ENCODE assay signal across 19 cellular contexts in genomic region chr1:226029568-226030225, GRCh38. TPM values are rescaled to one million over a fixed set of nuclear protein-coding genes. Genes with fewer than 3 reads are reported as not detected.
DNase-seq lines count a peak whose midpoint lies in the region; ATAC-seq, FAIRE-seq and TF ChIP-seq lines count a peak whose summit lies in the region.
"Had no signal": no experiment of that assay in that cellular context is flagged by ENCODE, and none has a peak within 500 bp of the region (broad histone marks: within the 10 kb centered on the region; RNA-seq: fewer than 3 reads in every experiment).

No MANE protein-coding gene starts in this region.

- no peak for TF ChIP-seq CTCF in Caco-2 (IDR thresholded peaks at IDR 0.05; ENCODE audit: insufficient read depth in 1 of 2, low read depth in 1 of 2, low read length in 1 of 2, severe bottlenecking in 1 of 2, unreplicated experiment in 1 of 2)
- no peak for TF ChIP-seq CTCF in GM12878 (IDR thresholded peaks at IDR 0.05 in 2 of 3, conservative IDR thresholded peaks at IDR 0.05 in 1 of 3; ENCODE audit: control insufficient read depth in 2 of 3, extremely low read depth in 1 of 3, insufficient read depth in 1 of 3, low read depth in 3 of 3, low read length in 3 of 3)
- no peak for TF ChIP-seq CTCF in endothelial cell (IDR thresholded peaks at IDR 0.05; ENCODE audit: unreplicated experiment)

- FAIRE-seq in GM12878 (lab: Jason Lieb, UNC) (peak; percentile 31), urothelium cell line (lab: Jason Lieb, UNC) (no peak)
- FAIRE-seq: H54, keratinocyte had no signal

- H3K4me1 Mint-ChIP-seq in Caco-2 (ENCODE audit: low read depth, unreplicated experiment) (no peaks in the 10 kb centered on the region), naive B cell (peaks cover 31 to 50% (median 41%) of the 10 kb centered on the region in 3 donors), endothelial cell (ENCODE audit: unreplicated experiment) (peaks cover 4% of the 10 kb centered on the region)

- TF ChIP-seq POLR2A in GM12878 (IDR thresholded peaks at IDR 0.05; ENCODE audit: low read depth, low read length): no peak

- H3K4me2 ChIP-seq in GM12878 (ENCODE audit: control insufficient read depth, insufficient read depth): peak overlapping the region; percentile 69

- peaks cover 17% of the 10 kb centered on the region for H3K4me1 ChIP-seq in Caco-2
- H3K4me1 ChIP-seq in GM12878 (ENCODE audit: control insufficient read depth, insufficient read depth, low read length): peaks cover 26% of the 10 kb centered on the region

- peak overlapping the region; percentile 66 for H3K27ac Mint-ChIP-seq in Caco-2 (ENCODE audit: unreplicated experiment)
- H3K27ac Mint-ChIP-seq in naive B cell: peak overlapping the region; percentile 85 to 99 (median 98)
- no peak overlapping the region for H3K27ac Mint-ChIP-seq in endothelial cell (ENCODE audit: unreplicated experiment)
- H3K27ac Mint-ChIP-seq: activated CD4-positive, alpha-beta T cell treated with anti-CD3 and anti-CD28 coated beads, Interleukin-2, amount 10 ng/mL, durations not matched to agents 24 days and 14 days had no signal

- H3K27me3 ChIP-seq in Caco-2 (replicated peaks; ENCODE audit: control insufficient read depth, insufficient read depth, low read length): no peaks in the 10 kb centered on the region
- no peaks in the 10 kb centered on the region for H3K27me3 ChIP-seq in GM12878 (replicated peaks in 1 of 2; ENCODE audit: control insufficient read depth in 2 of 2, insufficient read depth in 2 of 2, low read length in 1 of 2)
- H3K27me3 ChIP-seq: dorsolateral prefrontal cortex, heart left ventricle had no signal

- H3K36me3 ChIP-seq in Caco-2 (ENCODE audit: control insufficient read depth, insufficient read depth, low read length) (no peaks in the 10 kb centered on the region), GM12878 (ENCODE audit: control insufficient read depth in 2 of 2, insufficient read depth in 2 of 2, low read length in 1 of 2) (no peaks in the 10 kb centered on the region)
- H3K36me3 ChIP-seq: heart left ventricle had no signal

- H3K79me2 ChIP-seq in GM12878 (ENCODE audit: control insufficient read depth, insufficient read depth, low read length): no peaks in the 10 kb centered on the region

- H3K9ac ChIP-seq in GM12878 (ENCODE audit: control insufficient read depth, insufficient read depth, low read length): no peak overlapping the region

- H4K20me1 ChIP-seq in GM12878 (ENCODE audit: control insufficient read depth, insufficient read depth): no peaks in the 10 kb centered on the region

- no peak for TF ChIP-seq EP300 in GM12878 (IDR thresholded peaks at IDR 0.05; ENCODE audit: borderline replicate concordance in 1 of 2, control insufficient read depth in 1 of 2, low read depth in 2 of 2, low read length in 2 of 2)

- SMC1A ChIA-PET in GM12878 (lab: Charles Lee; ENCODE audit: uncharacterized antibody, unreplicated experiment): interaction anchor here (0.6 to 4.3 kb wide), 10 partner anchors 10 to 394 kb away, joined by 3 to 39 read pairs (median 5); partner anchors contain the start of gene SDE2

- WGBS in GM12878 (ENCODE audit: insufficient coverage, insufficient replicate concordance, low lambda C conversion rate, missing lambda C conversion rate): 37% methylated on average over 7 of the region's 7 CpGs

- ATAC-seq in GM21825 (IDR thresholded peaks at IDR 0.05; ENCODE audit: unreplicated experiment) (peak; percentile 22), GM12878 (peak; percentile 49), naive B cell (ENCODE audit: low read depth in 2 of 2) (no peak)

- H3K36me3 Mint-ChIP-seq in Caco-2 (ENCODE audit: insufficient read depth, unreplicated experiment) (no peaks in the 10 kb centered on the region), naive B cell (no peaks in the 10 kb centered on the region), endothelial cell (ENCODE audit: low read depth, unreplicated experiment) (no peaks in the 10 kb centered on the region)

- H3K27me3 Mint-ChIP-seq in Caco-2 (ENCODE audit: insufficient read depth, unreplicated experiment) (no peaks in the 10 kb centered on the region), naive B cell (no peaks in the 10 kb centered on the region), endothelial cell (ENCODE audit: unreplicated experiment) (peaks cover 3% of the 10 kb centered on the region)
- H3K27me3 Mint-ChIP-seq: activated CD4-positive, alpha-beta T cell treated with anti-CD3 and anti-CD28 coated beads, Interleukin-2, amount 10 ng/mL, durations not matched to agents 24 days and 14 days had no signal

- DNase-seq in Caco-2 (no peak), GM12878 (ENCODE audit: low read depth, low spot score) (no peak), naive B cell (no peak), urothelium cell line (ENCODE audit: low spot score) (no peak), mesenteric fat pad (ENCODE audit: low spot score) (no peak), endothelial cell (ENCODE audit: low spot score) (no peak)
- DNase-seq in activated naive CD4-positive, alpha-beta T cell treated with Interleukin-2 at 50 U/mL for 16 hours: no peak
- DNase-seq: activated CD4-positive, alpha-beta T cell treated with anti-CD3 and anti-CD28 coated beads, Interleukin-2, amount 10 ng/mL, durations not matched to agents 24 days and 14 days; activated naive CD4-positive, alpha-beta T cell treated with anti-CD3 and anti-CD28 coated beads, Interleukin-2, amount 50 U/mL, for 16 hours; activated T-cell treated with anti-CD3 and anti-CD28 coated beads for 4 hours; heart left ventricle; midbrain; NCI-H1930; NCI-H69; occipital lobe had no signal

- H3K9me3 ChIP-seq in Caco-2: no peaks in the 10 kb centered on the region
- H3K9me3 ChIP-seq in GM12878 (replicated peaks; ENCODE audit: control insufficient read depth, insufficient read depth, low read length): no peaks in the 10 kb centered on the region
- H3K9me3 ChIP-seq: heart left ventricle had no signal

- CTCF ChIA-PET in Caco-2 (lab: Charles Lee): interaction anchor here (0.7 kb wide), 2 partner anchors 53 to 579 kb away, joined by 3 read pairs; no protein-coding TSS in a partner anchor
- CTCF ChIA-PET in GM12878 (lab: Yijun Ruan, JAX): interaction anchor here (0.9 to 3.8 kb wide), 9 partner anchors 12 to 264 kb away, joined by 3 to 15 read pairs (median 6); partner anchors contain the start of gene SDE2

- POLR2A ChIA-PET in Caco-2 (lab: Charles Lee) (interaction anchor here (1.4 kb wide), 1 partner anchor 33 kb away, joined by 12 read pairs; the partner anchor contains the start of gene H3-3A), GM12878 (lab: Charles Lee) (interaction anchor here (0.5 to 3.6 kb wide), 14 partner anchors 19 to 252 kb away, joined by 3 to 32 read pairs (median 6); partner anchors contain the start of genes H3-3A, SDE2 and SRP9)

- in situ Hi-C loops in GM12878 (cut with MboI): no loop called here

- H3K27ac ChIP-seq in GM12878 (ENCODE audit: control insufficient read depth, insufficient read depth): peak overlapping the region; percentile 36

- intact Hi-C loops in Caco-2 (cut with micrococcal nuclease; ENCODE audit: unreplicated experiment) (no loop called here), GM12878 (cut with micrococcal nuclease; ENCODE audit: unreplicated experiment) (loop anchor here (1.0 kb wide), 1 partner anchor 29 kb away; no protein-coding TSS in a partner anchor)

- no peak for TF ChIP-seq RAD21 in GM12878 (IDR thresholded peaks at IDR 0.05; ENCODE audit: insufficient read depth, low read depth, low read length)

- BruUV-seq in Caco-2 (replicated peaks; lab: Mats Ljungman, UMichigan) (no TSS peak), GM12878 (replicated peaks; lab: Mats Ljungman, UMichigan) (no TSS peak)

- no peak overlapping the region for H3K4me3 ChIP-seq in Caco-2 (ENCODE audit: low read depth, low read length)
- no peak overlapping the region for H3K4me3 ChIP-seq in GM12878
- H3K4me3 ChIP-seq: dorsolateral prefrontal cortex, heart left ventricle had no signal

- H3K9me3 Mint-ChIP-seq in Caco-2 (ENCODE audit: unreplicated experiment) (no peaks in the 10 kb centered on the region), naive B cell (no peaks in the 10 kb centered on the region), endothelial cell (ENCODE audit: unreplicated experiment) (no peaks in the 10 kb centered on the region)
- H3K9me3 Mint-ChIP-seq: activated CD4-positive, alpha-beta T cell treated with anti-CD3 and anti-CD28 coated beads, Interleukin-2, amount 10 ng/mL, durations not matched to agents 24 days and 14 days had no signal

- peak overlapping the region; percentile 22 for H2AFZ ChIP-seq in GM12878 (ENCODE audit: control insufficient read depth, low read depth, low read length)

- RAD21 ChIA-PET in GM12878 (lab: Charles Lee; ENCODE audit: unreplicated experiment): interaction anchor here (0.7 to 2.7 kb wide), 10 partner anchors 27 to 56 kb away, joined by 3 to 27 read pairs (median 6); partner anchors contain the start of genes H3-3A and SDE2

- H3K4me3 Mint-ChIP-seq in Caco-2 (ENCODE audit: unreplicated experiment) (no peak overlapping the region), naive B cell (peak overlapping the region in 6 of 8 donors; percentile 35 to 83 (median 66)), endothelial cell (ENCODE audit: unreplicated experiment) (no peak overlapping the region)
- H3K4me3 Mint-ChIP-seq: activated CD4-positive, alpha-beta T cell treated with anti-CD3 and anti-CD28 coated beads, Interleukin-2, amount 10 ng/mL, durations not matched to agents 24 days and 14 days had no signal

RNA-seq across cellular contexts. Expression of gene SDE2, which starts 30.6 kb away (rescaled TPM):
- total RNA-seq in Caco-2 (2022) (16.6 and 18.6 TPM in 2 replicates), GM12878 (2014; rRNA removed) (14.3 and 17.2 TPM in 2 replicates), GM12878 (2014; rRNA removed; fragmentation: Illumina TruSeq; extraction: Trizol) (15.4 and 16.0 TPM in 2 replicates), GM12878 (2021) (12.7 and 13.0 TPM in 2 replicates), mesenteric fat pad (20.1 TPM), endothelial cell (ENCODE audit: unreplicated experiment) (17.8 TPM)
- 18.8 and 19.4 TPM in 2 replicates for total RNA-seq in GM12878 (2013; cell fraction: nucleolus; rRNA removed)
- 6.0 TPM for polyA plus RNA-seq in GM12878 (2011; ENCODE audit: low read depth)
- polyA plus RNA-seq in GM12878 (2011; rRNA removed) (19.4 and 26.6 TPM in 2 replicates), GM12878 (2014; fragmentation: Illumina TruSeq; extraction: Trizol) (12.2 and 16.2 TPM in 2 replicates), GM12878 (2014; fragmentation: Nextera tagmentation; extraction: Ambion mirVana) (1 to 10 TPM; 2.7 to 4.3 TPM), GM12878 (2014; rRNA removed) (9.6 and 11.5 TPM in 2 replicates), GM12878 (2016; fragmentation: Nextera tagmentation; extraction: Ambion mirVana) (10 to 100 TPM; 11.7 to 14.1 TPM), naive B cell (ENCODE audit: low read depth in 6 of 6) (10 to 100 TPM in 5 of 6 donors, 1 to 10 TPM in 1; 8.7 to 18.9 (median 11.4) TPM)
- 8.3 and 10.8 TPM in 2 replicates for polyA plus RNA-seq in GM12878 (2011; cell fraction: cytosol; rRNA removed)
- 4.3 and 7.1 TPM in 2 replicates for polyA plus RNA-seq in GM12878 (2011; cell fraction: nucleus; rRNA removed)
- polyA plus RNA-seq in GM12878 (2012): 8.1 and 8.3 TPM in 2 replicates
- 10.3 and 11.3 TPM in 2 replicates for polyA minus RNA-seq in GM12878 (2011; rRNA and poly(A)+ RNA removed)
- 7.1 and 7.6 TPM in 2 replicates for polyA minus RNA-seq in GM12878 (2011; cell fraction: cytosol; rRNA and poly(A)+ RNA removed)
- 3.9 and 7.9 TPM in 2 replicates for polyA minus RNA-seq in GM12878 (2011; cell fraction: nucleus; rRNA and poly(A)+ RNA removed)

RNA-seq across cellular contexts. Expression of gene H3-3A, which starts 32.8 kb away (rescaled TPM):
- total RNA-seq in Caco-2 (2022): 512 and 554 TPM in 2 replicates
- 42.3 and 42.8 TPM in 2 replicates for total RNA-seq in GM12878 (2013; cell fraction: nucleolus; rRNA removed)
- 215 and 235 TPM in 2 replicates for total RNA-seq in GM12878 (2014; rRNA removed)
- total RNA-seq in GM12878 (2014; rRNA removed; fragmentation: Illumina TruSeq; extraction: Trizol): 204 and 215 TPM in 2 replicates
- total RNA-seq in GM12878 (2021): 335 and 346 TPM in 2 replicates
- polyA plus RNA-seq in GM12878 (2011; ENCODE audit: low read depth): 230 TPM
- 441 and 486 TPM in 2 replicates for polyA plus RNA-seq in GM12878 (2011; rRNA removed)
- 386 and 490 TPM in 2 replicates for polyA plus RNA-seq in GM12878 (2011; cell fraction: cytosol; rRNA removed)
- polyA plus RNA-seq in GM12878 (2011; cell fraction: nucleus; rRNA removed): 137 and 158 TPM in 2 replicates
- polyA plus RNA-seq in GM12878 (2012): 266 TPM in 2 replicates
- polyA plus RNA-seq in GM12878 (2014; fragmentation: Illumina TruSeq; extraction: Trizol): 379 and 386 TPM in 2 replicates
- polyA plus RNA-seq in GM12878 (2014; fragmentation: Nextera tagmentation; extraction: Ambion mirVana): 100 to 1,000 TPM; 254 to 435 TPM
- polyA plus RNA-seq in GM12878 (2014; rRNA removed): 366 and 425 TPM in 2 replicates
- polyA plus RNA-seq in GM12878 (2016; fragmentation: Nextera tagmentation; extraction: Ambion mirVana): 100 to 1,000 TPM; 401 to 421 TPM
- 64.2 and 65.1 TPM in 2 replicates for polyA minus RNA-seq in GM12878 (2011; rRNA and poly(A)+ RNA removed)
- polyA minus RNA-seq in GM12878 (2011; cell fraction: cytosol; rRNA and poly(A)+ RNA removed): 60.9 and 73.5 TPM in 2 replicates
- polyA minus RNA-seq in GM12878 (2011; cell fraction: nucleus; rRNA and poly(A)+ RNA removed): 20.1 and 34.5 TPM in 2 replicates
- 1,000 to 10,000 TPM; 1,065 to 1,461 (median 1,242) TPM for polyA plus RNA-seq in naive B cell (ENCODE audit: low read depth in 6 of 6)
- total RNA-seq in mesenteric fat pad: 321 TPM
- total RNA-seq in endothelial cell (ENCODE audit: unreplicated experiment): 606 TPM

Comparison
In these comparisons a context has a peak if more than half of its experiments do, and no peak if none do; other contexts are left out.
1. H3K4me3 Mint-ChIP-seq: peak in naive B cell (6 of 8); none in Caco-2 (single experiment) and endothelial cell (single experiment).
2. ATAC-seq: peak in GM21825 (single experiment) and GM12878 (single experiment); none in naive B cell (0 of 2).